ENCODE assay signal across 7 cellular contexts in the genomic region with DNA sequence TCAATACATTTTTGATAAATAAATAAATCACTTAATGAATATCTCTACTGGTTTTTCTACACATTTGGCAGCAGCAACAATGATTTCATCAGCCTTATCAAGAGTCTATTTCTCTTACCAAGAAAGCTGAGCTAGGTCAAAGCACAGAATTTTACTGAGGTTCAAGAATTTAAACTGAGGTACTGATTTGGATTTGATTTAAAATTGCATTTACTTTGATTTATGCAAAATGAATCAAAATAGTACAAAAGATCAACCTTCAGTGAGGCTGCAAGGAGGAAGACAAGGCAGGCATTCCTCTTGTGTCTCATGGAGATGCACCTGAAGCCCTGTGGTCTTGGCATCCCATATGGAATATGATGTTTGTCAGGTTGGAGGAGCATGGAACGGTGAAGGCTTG.
"Had no signal": no experiment of that assay in that cellular context is flagged by ENCODE, and none has a peak within 500 bp of the region (broad histone marks: within the 10 kb centered on the region; RNA-seq: fewer than 3 reads in every experiment).

No MANE protein-coding gene starts in this region.

- ATAC-seq: HepG2 had no signal

- H3K4me2 ChIP-seq: KMS-11 had no signal

- H3K9ac ChIP-seq: KMS-11 had no signal

- FAIRE-seq: HepG2, HTR-8/SVneo had no signal

- DNase-seq: IMR-90, KBM-7, KG1 had no signal

- H3K27ac ChIP-seq: HL-60, KMS-11 had no signal
